8 cellular contexts compared by ENCODE assay signal in the genomic region with DNA sequence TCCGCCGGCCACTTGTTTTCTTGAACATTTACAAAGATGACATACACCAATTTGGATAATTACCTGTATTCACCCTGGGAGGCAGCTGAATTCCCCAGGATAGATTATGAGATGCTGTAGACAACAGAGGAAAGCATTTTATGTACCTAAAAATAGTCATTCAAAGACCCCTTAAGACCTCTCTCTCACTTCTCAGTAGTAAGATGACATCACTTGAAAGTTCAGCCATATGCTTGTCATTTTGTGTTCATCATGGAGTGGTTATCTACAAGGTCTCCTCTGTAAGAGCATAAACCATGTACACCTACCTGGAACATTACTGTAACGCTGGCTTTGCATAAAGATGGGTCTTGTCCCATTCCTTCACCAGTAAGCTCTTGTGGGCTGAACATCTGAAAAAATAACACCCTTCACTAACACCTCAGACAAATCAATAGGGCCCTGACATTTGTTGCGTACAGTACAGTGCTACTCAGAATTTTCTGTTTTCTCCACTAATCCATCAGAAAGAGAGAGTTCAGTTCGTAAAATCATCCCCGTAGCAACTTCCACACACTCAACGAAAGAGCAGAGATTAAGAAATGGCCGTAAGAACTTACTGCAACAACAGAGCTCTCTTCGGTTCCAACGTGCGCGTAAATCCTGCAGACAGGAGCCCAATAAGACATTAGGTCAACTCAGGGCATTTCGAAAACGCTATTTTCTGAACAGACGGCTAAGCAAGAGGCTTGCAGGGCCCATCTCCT. TPM values are rescaled to one million over a fixed set of nuclear protein-coding genes. Genes with fewer than 3 reads are reported as not detected.
A peak's percentile ranks its signal among the peaks of the same experiment; 100 is the strongest.
DNase-seq lines count a peak whose midpoint lies in the region; ATAC-seq and TF ChIP-seq lines count a peak whose summit lies in the region.

No MANE protein-coding gene starts in this region.

- H3K4me1 Mint-ChIP-seq in activated CD8-positive, alpha-beta T cell treated with anti-CD3 and anti-CD28 coated beads for 36 hours (ENCODE audit: low read depth), result peaks cover 51% of the 10 kb centered on the region
- H3K4me1 Mint-ChIP-seq in immature natural killer cell, result peaks cover 41 to 50% of the 10 kb centered on the region in 2 donors

- H3K27ac ChIP-seq in suprapubic skin, result peak overlapping the region; percentile 85

- H3K9me3 Mint-ChIP-seq in activated CD8-positive, alpha-beta T cell treated with anti-CD3 and anti-CD28 coated beads for 36 hours, result no peaks in the 10 kb centered on the region
- no peaks in the 10 kb centered on the region for H3K9me3 Mint-ChIP-seq in immature natural killer cell

- H3K9me3 ChIP-seq in suprapubic skin, result no peaks in the 10 kb centered on the region

- H3K27me3 Mint-ChIP-seq in activated CD8-positive, alpha-beta T cell treated with anti-CD3 and anti-CD28 coated beads for 36 hours, result no peaks in the 10 kb centered on the region
- peaks cover 12 to 24% (median 14%) of the 10 kb centered on the region in 3 donors for H3K27me3 Mint-ChIP-seq in immature natural killer cell (ENCODE audit: low read depth in 3 of 3)

- DNase-seq in NCI-H2171 treated with DMSO at 0.1 percent for 48 hours (lab: John Stamatoyannopoulos, UW), result peak; percentile 45
- DNase-seq in NCI-H2171 (lab: John Stamatoyannopoulos, UW), result no peak
- DNase-seq in activated CD8-positive, alpha-beta T cell treated with anti-CD3 and anti-CD28 coated beads for 36 hours, result no peak
- no peak for DNase-seq in immature natural killer cell
- no peak for DNase-seq in suprapubic skin (ENCODE audit: low spot score in 2 of 2)
- no peak for DNase-seq in NCI-H446 treated with DMSO at 0.1 percent for 48 hours (lab: John Stamatoyannopoulos, UW)
- no peak for DNase-seq in NCI-H345 treated with DMSO at 0.1 percent for 48 hours (lab: John Stamatoyannopoulos, UW; ENCODE audit: unreplicated experiment)

- CTCF ChIA-PET in activated CD8-positive, alpha-beta T cell treated with anti-CD3 and anti-CD28 coated beads for 36 hours (lab: Charles Lee), result interaction anchor here (0.7 to 2.1 kb wide), 5 partner anchors 15 to 84 kb away, joined by 3 to 12 read pairs (median 9); partner anchors contain the start of genes SLC3A2, TAF6L, TMEM179B and WDR74

- POLR2A ChIA-PET in activated CD8-positive, alpha-beta T cell treated with anti-CD3 and anti-CD28 coated beads for 36 hours (lab: Charles Lee), result interaction anchor here (0.6 to 13.1 kb wide), 49 partner anchors 9 to 301 kb away, joined by 3 to 997 read pairs (median 6); partner anchors contain the start of genes B3GAT3, BSCL2, C11orf98 and CSKMT

- TF ChIP-seq CTCF in activated CD8-positive, alpha-beta T cell treated with anti-CD3 and anti-CD28 coated beads for 36 hours (IDR thresholded peaks at IDR 0.05), result no peak
- no peak for TF ChIP-seq CTCF in suprapubic skin (IDR thresholded peaks at IDR 0.05)

- H3K4me1 ChIP-seq in suprapubic skin, result peaks cover 50% of the 10 kb centered on the region

- H3K36me3 Mint-ChIP-seq in activated CD8-positive, alpha-beta T cell treated with anti-CD3 and anti-CD28 coated beads for 36 hours (ENCODE audit: low read depth), result peaks cover 75% of the 10 kb centered on the region
- peaks cover 5 to 34% (median 14%) of the 10 kb centered on the region in 3 donors for H3K36me3 Mint-ChIP-seq in immature natural killer cell

- no peak for TF ChIP-seq EP300 in suprapubic skin (IDR thresholded peaks at IDR 0.05)

- intact Hi-C loops in activated CD8-positive, alpha-beta T cell treated with anti-CD3 and anti-CD28 coated beads for 36 hours (cut with micrococcal nuclease), result loop anchor here (1.0 kb wide), 1 partner anchor 26 kb away; no protein-coding TSS in a partner anchor

- no peak for ATAC-seq in activated CD8-positive, alpha-beta T cell treated with anti-CD3 and anti-CD28 coated beads for 36 hours
- no peak for ATAC-seq in HG03039 (IDR thresholded peaks at IDR 0.05; ENCODE audit: unreplicated experiment)

- H3K27ac Mint-ChIP-seq in activated CD8-positive, alpha-beta T cell treated with anti-CD3 and anti-CD28 coated beads for 36 hours, result peak overlapping the region; percentile 95
- peak overlapping the region; percentile 80 to 98 (median 92) for H3K27ac Mint-ChIP-seq in immature natural killer cell

- WGBS in suprapubic skin, result 4% methylated on average over 15 of the region's 15 CpGs

- peak overlapping the region; percentile 88 for H3K4me3 ChIP-seq in suprapubic skin

- peaks cover 28% of the 10 kb centered on the region for H3K36me3 ChIP-seq in suprapubic skin

- no peak for TF ChIP-seq POLR2A in suprapubic skin (IDR thresholded peaks at IDR 0.05)

- H3K27me3 ChIP-seq in suprapubic skin, result no peaks in the 10 kb centered on the region

- peak overlapping the region; percentile 95 for H3K4me3 Mint-ChIP-seq in activated CD8-positive, alpha-beta T cell treated with anti-CD3 and anti-CD28 coated beads for 36 hours
- peak overlapping the region; percentile 91 to 99 (median 98) for H3K4me3 Mint-ChIP-seq in immature natural killer cell

RNA-seq across cellular contexts. Expression of gene WDR74, which starts 15.6 kb away (rescaled TPM):
- 10 to 100 TPM; 96.5 to 99.3 TPM for total RNA-seq in activated CD8-positive, alpha-beta T cell treated with anti-CD3 and anti-CD28 coated beads for 36 hours
- polyA plus RNA-seq in immature natural killer cell, result 10 to 100 TPM; 28.8 to 39.0 (median 31.9) TPM
- 10 to 100 TPM; 63.3 to 79.8 (median 70.3) TPM for total RNA-seq in suprapubic skin

RNA-seq across cellular contexts. Expression of gene TEX54, which starts 22.4 kb away (rescaled TPM):
- not detected for total RNA-seq in activated CD8-positive, alpha-beta T cell treated with anti-CD3 and anti-CD28 coated beads for 36 hours
- polyA plus RNA-seq in immature natural killer cell, result 1 to 10 TPM in 2 of 3 donors, not detected in 1; 2.0 to 3.1 TPM
- total RNA-seq in suprapubic skin, result not detected

RNA-seq across cellular contexts. Expression of gene STX5, which starts 23.1 kb away (rescaled TPM):
- 10 to 100 TPM; 22.0 to 22.8 TPM for total RNA-seq in activated CD8-positive, alpha-beta T cell treated with anti-CD3 and anti-CD28 coated beads for 36 hours
- 10 to 100 TPM; 46.9 to 47.7 (median 47.6) TPM for polyA plus RNA-seq in immature natural killer cell
- total RNA-seq in suprapubic skin, result 10 to 100 TPM; 26.8 to 47.8 (median 43.2) TPM

RNA-seq across cellular contexts. Expression of gene SLC3A2, which starts 25.7 kb away (rescaled TPM):
- 100 to 1,000 TPM; 299 to 315 TPM for total RNA-seq in activated CD8-positive, alpha-beta T cell treated with anti-CD3 and anti-CD28 coated beads for 36 hours
- 100 to 1,000 TPM; 134 to 162 (median 156) TPM for polyA plus RNA-seq in immature natural killer cell
- total RNA-seq in suprapubic skin, result 100 to 1,000 TPM; 170 to 234 (median 198) TPM

RNA-seq across cellular contexts. Expression of gene NXF1, which starts 49.8 kb away (rescaled TPM):
- total RNA-seq in activated CD8-positive, alpha-beta T cell treated with anti-CD3 and anti-CD28 coated beads for 36 hours, result 10 to 100 TPM; 80.9 to 90.0 TPM
- polyA plus RNA-seq in immature natural killer cell, result 10 to 100 TPM; 42.9 to 73.3 (median 66.0) TPM
- total RNA-seq in suprapubic skin, result 100 to 1,000 TPM in 3 of 4 donors, 10 to 100 TPM in 1; 88.1 to 156 (median 115) TPM
